ENCODE assay signal across 15 cellular contexts in the genomic region with DNA sequence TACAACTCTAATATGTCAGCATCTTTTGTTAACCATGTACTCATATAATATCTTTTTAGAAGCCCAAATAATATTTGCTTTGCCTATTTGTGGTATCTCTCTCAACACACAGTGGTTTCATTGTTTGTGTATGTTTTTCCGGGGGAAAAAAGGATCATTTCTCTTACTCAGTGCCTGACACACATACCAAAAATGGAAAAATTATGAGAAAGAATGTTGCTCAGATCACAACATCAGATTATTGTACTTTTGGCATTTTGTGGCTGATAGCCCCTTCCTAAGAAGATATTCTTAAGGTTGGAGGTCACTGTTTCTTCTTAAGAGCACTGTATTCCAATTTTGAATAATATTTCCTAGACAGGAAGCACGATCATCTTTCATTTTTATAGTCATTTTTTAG.
DNase-seq lines count a peak whose midpoint lies in the region; ATAC-seq and TF ChIP-seq lines count a peak whose summit lies in the region.
"Had no signal": no experiment of that assay in that cellular context is flagged by ENCODE, and none has a peak within 500 bp of the region (broad histone marks: within the 10 kb centered on the region; RNA-seq: fewer than 3 reads in every experiment).

No MANE protein-coding gene starts in this region.

- H3K23ac ChIP-seq in trophoblast cell (ENCODE audit: low read length) = no peak overlapping the region

- H4K20me1 ChIP-seq in PC-3 (ENCODE audit: low read length) = no peaks in the 10 kb centered on the region

- H3K9me3 ChIP-seq in PC-3 (ENCODE audit: low read length) (no peaks in the 10 kb centered on the region), endocrine pancreas (ENCODE audit: control insufficient read depth, low read length) (no peaks in the 10 kb centered on the region), trophoblast cell (ENCODE audit: insufficient read depth, low read depth, low read length) (no peaks in the 10 kb centered on the region), endodermal cell (ENCODE audit: control insufficient read depth, low read length) (peaks cover 9% of the 10 kb centered on the region)

- H3K9me3 Mint-ChIP-seq in endodermal cell = peaks cover 4% of the 10 kb centered on the region

- H3K4me2 ChIP-seq in PC-3 (ENCODE audit: low read length) (peak overlapping the region; percentile 57), trophoblast cell (ENCODE audit: low read length) (no peak overlapping the region)

- TF ChIP-seq CTCF in PC-3 (conservative IDR thresholded peaks at IDR 0.05; ENCODE audit: low read depth, low read length) (no peak), endodermal cell (conservative IDR thresholded peaks at IDR 0.05) (no peak), GM13976 (IDR thresholded peaks at IDR 0.05; ENCODE audit: borderline replicate concordance, control extremely low read depth, extremely low read depth, insufficient read depth, missing control alignments) (no peak)

- H3K36me3 ChIP-seq in PC-3 (ENCODE audit: low read depth, low read length) (no peaks in the 10 kb centered on the region), endocrine pancreas (ENCODE audit: control insufficient read depth, insufficient read depth, low read length) (no peaks in the 10 kb centered on the region), trophoblast cell (ENCODE audit: control insufficient read depth in 1 of 2, insufficient read depth in 2 of 2, low read length in 2 of 2) (no peaks in the 10 kb centered on the region), endodermal cell (ENCODE audit: control insufficient read depth, insufficient read depth, low read length) (peaks cover 24% of the 10 kb centered on the region)

- no peak overlapping the region for H4K91ac ChIP-seq in trophoblast cell (ENCODE audit: low read depth, low read length)

- peak; percentile 76 for ATAC-seq in PC-3
- ATAC-seq: activated T-cell treated with anti-CD3 and anti-CD28 coated beads, Interleukin-2, amount 50 U/mL, for 4 hours; left cardiac atrium; stimulated activated effector memory CD8-positive, alpha-beta T cell treated with anti-CD3 and anti-CD28 coated beads, Interleukin-12 subunit alpha, Interleukin-12 subunit beta, amount 100 ng/mL, for 72 hours had no signal

- no peak overlapping the region for H4K8ac ChIP-seq in trophoblast cell (ENCODE audit: low read depth, low read length)

- H3K27me3 Mint-ChIP-seq in endodermal cell (ENCODE audit: insufficient read depth) = no peaks in the 10 kb centered on the region
- H3K27me3 Mint-ChIP-seq: CD4-positive, alpha-beta memory T cell had no signal

- H3K4me1 ChIP-seq in PC-3 (ENCODE audit: insufficient read depth, low read length) (peaks cover 66% of the 10 kb centered on the region), endocrine pancreas (ENCODE audit: control insufficient read depth, insufficient read depth, low read length) (peaks cover 4% of the 10 kb centered on the region), trophoblast cell (ENCODE audit: control insufficient read depth in 1 of 2, insufficient read depth in 2 of 2, low read length in 2 of 2) (peaks cover 0 to 13% of the 10 kb centered on the region in 2 experiments), endodermal cell (ENCODE audit: control insufficient read depth, insufficient read depth, low read length) (peaks cover 11% of the 10 kb centered on the region)

- no CpG with 5 or more reads among the region's 2 CpGs for WGBS in trophoblast cell (ENCODE audit: extremely low coverage, insufficient coverage, insufficient read length)
- WGBS in endodermal cell (ENCODE audit: insufficient coverage in 1 of 2, insufficient read length in 1 of 2), 2 experiments = 100% methylated on average over 2 of the region's 2 CpGs; no CpG with 5 or more reads in 1 of the 2 experiments

- H2AFZ ChIP-seq in PC-3 (ENCODE audit: low read length) (no peak overlapping the region), trophoblast cell (ENCODE audit: insufficient read depth, low read length, poor library complexity) (no peak overlapping the region)

- no peak overlapping the region for H3K4me3 Mint-ChIP-seq in endodermal cell
- H3K4me3 Mint-ChIP-seq: activated T-cell treated with anti-CD3 and anti-CD28 coated beads, Interleukin-2, amount 50 U/mL, for 4 hours; CD4-positive, alpha-beta memory T cell; stimulated activated effector memory CD8-positive, alpha-beta T cell treated with anti-CD3 and anti-CD28 coated beads, Interleukin-12 subunit alpha, Interleukin-12 subunit beta, amount 100 ng/mL, for 72 hours had no signal

- H3K79me2 ChIP-seq in PC-3 (ENCODE audit: low read length) (peaks cover 59% of the 10 kb centered on the region), trophoblast cell (ENCODE audit: control insufficient read depth, insufficient read depth, low read length, poor library complexity) (no peaks in the 10 kb centered on the region)

- POLR2A ChIA-PET in PC-3 (lab: Charles Lee; ENCODE audit: unreplicated experiment) = no interaction called here

- H3K9ac ChIP-seq in PC-3 (ENCODE audit: low read length) (peak overlapping the region; percentile 27; the same call in 1 of the 2 replicates), endocrine pancreas (ENCODE audit: control insufficient read depth, insufficient read depth, low read length) (no peak overlapping the region), trophoblast cell (ENCODE audit: low read length) (no peak overlapping the region), endodermal cell (ENCODE audit: extremely low read depth, low read length, poor library complexity, severe bottlenecking) (no peak overlapping the region)

- in situ Hi-C loops in GM13976 (cut with MboI; ENCODE audit: low sequenced_read_pairs, unreplicated experiment) = no loop called here

- H3K4me1 Mint-ChIP-seq in endodermal cell = peaks cover 35% of the 10 kb centered on the region

- H3K9me2 ChIP-seq in PC-3 (replicated peaks; ENCODE audit: low read length) = no peaks in the 10 kb centered on the region

- H2BK5ac ChIP-seq in trophoblast cell (ENCODE audit: low read depth, low read length, poor library complexity) = no peak overlapping the region

- peaks cover 2% of the 10 kb centered on the region for H3K79me1 ChIP-seq in trophoblast cell (ENCODE audit: low read length)

- peak overlapping the region; percentile 81 for H3K27ac ChIP-seq in PC-3 (ENCODE audit: low read length)
- no peak overlapping the region for H3K27ac ChIP-seq in trophoblast cell (ENCODE audit: low read depth, low read length)
- no peak overlapping the region for H3K27ac ChIP-seq in endodermal cell (ENCODE audit: low read depth, low read length)

- H3K36me3 Mint-ChIP-seq in endodermal cell (ENCODE audit: low read depth) = peaks cover 19% of the 10 kb centered on the region
- H3K36me3 Mint-ChIP-seq: stimulated activated effector memory CD8-positive, alpha-beta T cell treated with anti-CD3 and anti-CD28 coated beads, Interleukin-12 subunit alpha, Interleukin-12 subunit beta, amount 100 ng/mL, for 72 hours had no signal

- BruUV-seq in PC-3 (replicated peaks; lab: Mats Ljungman, UMichigan) = no TSS peak

- DNase-seq in EH (ENCODE audit: low read depth) (peak; percentile 89), PC-3 (peak; percentile 91), trophoblast cell (peak; percentile 48 to 89), endodermal cell (no peak), retina (no peak), SKM-1 treated with dmso at 0.1 percent for 144 hours (lab: John Stamatoyannopoulos, UW; ENCODE audit: unreplicated experiment) (no peak), GM13976 (ENCODE audit: low spot score) (no peak)
- DNase-seq: activated T-cell treated with anti-CD3 and anti-CD28 coated beads, Interleukin-2, amount 50 U/mL, for 4 hours; CD4-positive, alpha-beta memory T cell; left cardiac atrium; NCI-H510A treated with DMSO at 0.1 percent for 48 hours; SIG-M5; stimulated activated CD4-positive, alpha-beta T cell treated with anti-CD3 and anti-CD28 coated beads, Interleukin-1b, Interleukin-23, amount 100 ng/mL, for 48 hours had no signal

- H3K27me3 ChIP-seq in PC-3 (ENCODE audit: low read length) (no peaks in the 10 kb centered on the region), endocrine pancreas (ENCODE audit: control insufficient read depth, insufficient read depth, low read length) (no peaks in the 10 kb centered on the region), trophoblast cell (ENCODE audit: insufficient read depth, low read length) (no peaks in the 10 kb centered on the region), endodermal cell (ENCODE audit: control insufficient read depth, insufficient read depth, low read length, poor library complexity, severe bottlenecking) (no peaks in the 10 kb centered on the region)

- H3K4me3 ChIP-seq in PC-3 (ENCODE audit: low read length) (peak overlapping the region; percentile 42), endocrine pancreas (ENCODE audit: control insufficient read depth, insufficient read depth, low read length) (peak overlapping the region; percentile 10), trophoblast cell (ENCODE audit: low read depth, low read length) (no peak overlapping the region), endodermal cell (ENCODE audit: low read length) (no peak overlapping the region)

- intact Hi-C loops in PC-3 (cut with micrococcal nuclease) = loop anchor here (5.0 kb wide), 2 partner anchors 52 to 93 kb away; a partner anchor contains a TSS

- H2AK5ac ChIP-seq in trophoblast cell (ENCODE audit: low read length) = no peak overlapping the region

- CTCF ChIA-PET in PC-3 (lab: Charles Lee) = no interaction called here

- no peaks in the 10 kb centered on the region for H3F3A ChIP-seq in PC-3 (ENCODE audit: low read length, unreplicated experiment)

- H3K27ac Mint-ChIP-seq in endodermal cell = no peak overlapping the region
- H3K27ac Mint-ChIP-seq: CD4-positive, alpha-beta memory T cell; stimulated activated effector memory CD8-positive, alpha-beta T cell treated with anti-CD3 and anti-CD28 coated beads, Interleukin-12 subunit alpha, Interleukin-12 subunit beta, amount 100 ng/mL, for 72 hours had no signal

- no peak overlapping the region for H3K4ac ChIP-seq in trophoblast cell (ENCODE audit: low read depth, low read length)

- H3K18ac ChIP-seq in trophoblast cell (ENCODE audit: low read length) = no peak overlapping the region

- H2BK12ac ChIP-seq in trophoblast cell (ENCODE audit: low read length) = no peak overlapping the region

- H2BK120ac ChIP-seq in trophoblast cell (ENCODE audit: insufficient read depth, low read length, poor library complexity) = no peak overlapping the region

- no peak overlapping the region for H4K12ac ChIP-seq in trophoblast cell (ENCODE audit: low read depth, low read length)

- no peak overlapping the region for H3K14ac ChIP-seq in trophoblast cell (ENCODE audit: low read length)

Comparison
In these comparisons a context has a peak if more than half of its experiments do, and no peak if none do; other contexts are left out.
1. DNase-seq: peak in EH (single experiment), PC-3 (single experiment) and trophoblast cell (2 of 2); none in endodermal cell (single experiment), retina (single experiment), SKM-1 treated with dmso at 0.1 percent for 144 hours (single experiment) and GM13976 (single experiment).
2. H3K4me3 ChIP-seq: peak in PC-3 (single experiment) and endocrine pancreas (single experiment); none in trophoblast cell (single experiment) and endodermal cell (single experiment).